Comparison of ENCODE assay signal across 6 cellular contexts in genomic region chr16:67104061-67104460, GRCh38. TPM values are rescaled to one million over a fixed set of nuclear protein-coding genes. Genes with fewer than 3 reads are reported as not detected.
DNase-seq lines count a peak whose midpoint lies in the region; ATAC-seq and TF ChIP-seq lines count a peak whose summit lies in the region.

No MANE protein-coding gene starts in this region.

- intact Hi-C loops in Right ventricle myocardium superior (cut with DNase I) = no loop called here

- no peaks in the 10 kb centered on the region for H3K27me3 ChIP-seq in right atrium auricular region
- H3K27me3 ChIP-seq in fibroblast of lung (ENCODE audit: control insufficient read depth, insufficient read depth, low read length) = no peaks in the 10 kb centered on the region
- H3K27me3 ChIP-seq in CD8-positive, alpha-beta memory T cell (ENCODE audit: insufficient read depth, low read length, poor library complexity, severe bottlenecking) = no peaks in the 10 kb centered on the region

- H3K36me3 ChIP-seq in right atrium auricular region (peaks cover 11% of the 10 kb centered on the region), fibroblast of lung (ENCODE audit: control insufficient read depth, insufficient read depth, low read length) (no peaks in the 10 kb centered on the region)
- peaks cover 5% of the 10 kb centered on the region for H3K36me3 ChIP-seq in CD8-positive, alpha-beta memory T cell (ENCODE audit: insufficient read depth, low read length)

- no peak overlapping the region for H3K27ac ChIP-seq in right atrium auricular region
- H3K27ac ChIP-seq in fibroblast of lung (ENCODE audit: insufficient read depth, low read length) = no peak overlapping the region
- no peak overlapping the region for H3K27ac ChIP-seq in CD8-positive, alpha-beta memory T cell (ENCODE audit: low read depth, low read length)

- no peaks in the 10 kb centered on the region for H3K27me3 Mint-ChIP-seq in CD8-positive, alpha-beta memory T cell

- no peaks in the 10 kb centered on the region for H3K9me3 Mint-ChIP-seq in CD8-positive, alpha-beta memory T cell

- H3K4me3 ChIP-seq in right atrium auricular region (no peak overlapping the region), fibroblast of lung (replicated peaks in 1 of 4; ENCODE audit: control extremely low read depth in 1 of 4, insufficient read depth in 1 of 4, low read depth in 3 of 4, low read length in 4 of 4) (no peak overlapping the region)
- H3K4me3 ChIP-seq in CD8-positive, alpha-beta memory T cell (ENCODE audit: low read length) = no peak overlapping the region

- H2AFZ ChIP-seq in fibroblast of lung (ENCODE audit: low read length) = no peak overlapping the region

- no peak overlapping the region for H3K4me2 ChIP-seq in fibroblast of lung (ENCODE audit: extremely low read depth, insufficient read depth, low read length)

- CTCF ChIA-PET in CD8-positive, alpha-beta memory T cell (lab: Charles Lee) = interaction anchor here (0.9 to 9.5 kb wide), 5 partner anchors 52 to 128 kb away, joined by 3 to 63 read pairs (median 4); no protein-coding TSS in a partner anchor

- ATAC-seq in Right ventricle myocardium superior (ENCODE audit: poor library complexity) (peak; percentile 54), HG03175 (IDR thresholded peaks at IDR 0.05; ENCODE audit: unreplicated experiment) (no peak)

- DNase-seq in Right ventricle myocardium superior (no peak), right atrium auricular region (ENCODE audit: low spot score) (no peak), fibroblast of lung (ENCODE audit: low read depth in 2 of 2) (peak; percentile 30 to 43)
- no peak for DNase-seq in CD8-positive, alpha-beta memory T cell
- no peak for DNase-seq in activated CD8-positive, alpha-beta memory T cell treated with anti-CD3 and anti-CD28 coated beads, Interleukin-2, amount 50 U/mL, for 4 hours

- peaks cover 0 to 2% of the 10 kb centered on the region in 2 donors for H3K4me1 ChIP-seq in right atrium auricular region
- peaks cover 4% of the 10 kb centered on the region for H3K4me1 ChIP-seq in fibroblast of lung (ENCODE audit: control insufficient read depth, extremely low read depth, insufficient read depth, low read length)
- peaks cover 2% of the 10 kb centered on the region for H3K4me1 ChIP-seq in CD8-positive, alpha-beta memory T cell (ENCODE audit: insufficient read depth, low read length)

- H4K20me1 ChIP-seq in fibroblast of lung (ENCODE audit: control insufficient read depth, extremely low read depth, insufficient read depth, low read length) = no peaks in the 10 kb centered on the region

- H3K9me3 ChIP-seq in right atrium auricular region (no peaks in the 10 kb centered on the region), fibroblast of lung (ENCODE audit: control insufficient read depth, insufficient read depth, low read depth, low read length) (no peaks in the 10 kb centered on the region)
- no peaks in the 10 kb centered on the region for H3K9me3 ChIP-seq in CD8-positive, alpha-beta memory T cell (ENCODE audit: low read length)

- no peaks in the 10 kb centered on the region for H3K79me2 ChIP-seq in fibroblast of lung (ENCODE audit: control insufficient read depth, insufficient read depth, low read length)

- no peak overlapping the region for H3K9ac ChIP-seq in fibroblast of lung (ENCODE audit: insufficient read depth, low read length)

- TF ChIP-seq CTCF in right atrium auricular region (IDR thresholded peaks at IDR 0.05) (peak in 1 of 2 donors; percentile 45), fibroblast of lung (conservative IDR thresholded peaks at IDR 0.05 in 1 of 2, IDR thresholded peaks at IDR 0.05 in 1 of 2; ENCODE audit: low read depth in 1 of 2, low read length in 2 of 2) (peak; percentile 27 to 52)

- peaks cover 0 to 14% (median 4%) of the 10 kb centered on the region in 3 donors for H3K36me3 Mint-ChIP-seq in CD8-positive, alpha-beta memory T cell

- peak overlapping the region in 2 of 8 donors; percentile 16 to 73 for H3K27ac Mint-ChIP-seq in CD8-positive, alpha-beta memory T cell

- peak overlapping the region in 1 of 7 donors; percentile 54 for H3K4me3 Mint-ChIP-seq in CD8-positive, alpha-beta memory T cell

- peaks cover 0 to under 1% (median 0%) of the 10 kb centered on the region in 3 donors for H3K4me1 Mint-ChIP-seq in CD8-positive, alpha-beta memory T cell

- POLR2A ChIA-PET in CD8-positive, alpha-beta memory T cell (lab: Charles Lee) = no interaction called here

RNA-seq across cellular contexts. Expression of gene PHAF1, which starts 5.7 kb away (rescaled TPM):
- total RNA-seq in Right ventricle myocardium superior (11.7 TPM), right atrium auricular region (10 to 100 TPM; 10.3 TPM), fibroblast of lung (15.2 and 18.3 TPM in 2 replicates)
- 21.5 and 23.0 TPM in 2 replicates for polyA plus RNA-seq in fibroblast of lung
- 10.4 and 12.9 TPM in 2 replicates for polyA plus RNA-seq in fibroblast of lung (2012)
- 26.2 and 46.4 TPM in 2 replicates for polyA minus RNA-seq in fibroblast of lung (ENCODE audit: low replicate concordance)
- 10 to 100 TPM; 20.2 to 21.2 TPM for total RNA-seq in CD8-positive, alpha-beta memory T cell
- 14.7 TPM for polyA plus RNA-seq in CD8-positive, alpha-beta memory T cell

RNA-seq across cellular contexts. Expression of gene B3GNT9, which starts 46.7 kb away (rescaled TPM):
- total RNA-seq in Right ventricle myocardium superior (8.1 TPM), right atrium auricular region (10 to 100 TPM; 12.2 to 31.6 TPM), fibroblast of lung (29.3 and 34.7 TPM in 2 replicates)
- 23.2 and 29.6 TPM in 2 replicates for polyA plus RNA-seq in fibroblast of lung
- polyA plus RNA-seq in fibroblast of lung (2012) = 22.4 and 27.8 TPM in 2 replicates
- polyA minus RNA-seq in fibroblast of lung (ENCODE audit: low replicate concordance) = 25.6 and 34.6 TPM in 2 replicates
- total RNA-seq in CD8-positive, alpha-beta memory T cell = 1 to 10 TPM; 2.4 to 2.7 TPM
- 5.0 TPM for polyA plus RNA-seq in CD8-positive, alpha-beta memory T cell

RNA-seq across cellular contexts. Expression of gene TRADD, which starts 55.6 kb away (rescaled TPM):
- total RNA-seq in Right ventricle myocardium superior (9.0 TPM), right atrium auricular region (10 to 100 TPM; 12.8 to 16.1 TPM), fibroblast of lung (18.0 and 20.8 TPM in 2 replicates)
- 5.8 and 7.6 TPM in 2 replicates for polyA plus RNA-seq in fibroblast of lung
- 15.7 and 18.8 TPM in 2 replicates for polyA plus RNA-seq in fibroblast of lung (2012)
- 7.0 and 10.2 TPM in 2 replicates for polyA minus RNA-seq in fibroblast of lung (ENCODE audit: low replicate concordance)
- 10 to 100 TPM; 23.8 to 28.7 TPM for total RNA-seq in CD8-positive, alpha-beta memory T cell
- polyA plus RNA-seq in CD8-positive, alpha-beta memory T cell = 141 TPM

RNA-seq across cellular contexts. Expression of gene FBXL8, which starts 55.7 kb away (rescaled TPM):
- total RNA-seq in Right ventricle myocardium superior (9.5 TPM), right atrium auricular region (10 to 100 TPM in 1 of 2 donors, 1 to 10 TPM in 1; 9.5 to 11.6 TPM), fibroblast of lung (9.8 and 10.4 TPM in 2 replicates)
- 2.4 and 4.0 TPM in 2 replicates for polyA plus RNA-seq in fibroblast of lung
- 5.8 and 7.9 TPM in 2 replicates for polyA plus RNA-seq in fibroblast of lung (2012)
- 0.70 and 2.3 TPM in 2 replicates for polyA minus RNA-seq in fibroblast of lung (ENCODE audit: low replicate concordance)
- total RNA-seq in CD8-positive, alpha-beta memory T cell = 10 to 100 TPM; 10.5 to 14.3 TPM
- polyA plus RNA-seq in CD8-positive, alpha-beta memory T cell = 11.6 TPM

Comparison
In these comparisons a context has a peak if more than half of its experiments do, and no peak if none do; other contexts are left out.
1. DNase-seq: peak in fibroblast of lung (2 of 2); none in Right ventricle myocardium superior (single experiment), right atrium auricular region (single experiment), CD8-positive, alpha-beta memory T cell (0 of 5) and activated CD8-positive, alpha-beta memory T cell treated with anti-CD3 and anti-CD28 coated beads, Interleukin-2, amount 50 U/mL, for 4 hours (single experiment).